In the genomic region with DNA sequence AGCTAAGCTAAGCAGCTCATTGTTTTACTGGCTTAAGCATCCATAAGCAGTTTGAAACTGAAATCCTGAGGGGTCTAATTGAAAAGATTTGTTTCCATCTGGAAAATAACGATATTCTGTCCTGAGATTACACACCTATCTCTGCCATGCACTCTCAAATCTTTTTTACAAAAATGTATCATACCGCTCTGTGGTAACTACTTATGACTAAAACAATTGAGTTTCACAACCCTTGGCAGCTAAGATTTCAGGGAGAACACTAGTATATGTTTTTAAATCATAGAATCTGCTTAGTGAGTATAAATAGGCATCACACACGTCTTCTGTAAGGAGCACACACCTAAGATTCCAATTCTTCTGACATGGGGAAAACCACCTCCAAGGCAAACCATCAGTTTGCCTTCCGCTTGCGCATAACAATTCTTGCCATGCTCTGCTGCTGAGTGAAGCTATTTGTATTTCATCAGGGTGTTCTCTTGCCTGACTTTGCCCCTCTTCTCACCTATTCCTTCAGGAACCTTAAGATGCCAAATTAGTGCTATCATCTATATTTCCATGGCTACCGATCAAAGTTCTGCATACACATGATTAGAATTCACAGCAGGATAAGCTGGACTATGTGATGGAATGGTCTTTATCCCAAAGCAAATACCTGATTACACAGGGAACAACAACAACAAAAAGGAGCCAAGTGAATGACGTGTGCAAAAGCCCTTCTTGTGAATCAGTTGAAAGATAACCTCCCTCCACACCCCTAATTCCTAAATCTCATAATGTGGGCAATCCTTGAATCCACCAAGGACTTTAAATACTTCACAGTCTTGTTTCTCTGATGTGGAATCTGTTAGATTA, we compare ENCODE assay signal across 16 cellular contexts.
"Had no signal": no experiment of that assay in that cellular context is flagged by ENCODE, and none has a peak within 500 bp of the region (broad histone marks: within the 10 kb centered on the region; RNA-seq: fewer than 3 reads in every experiment).

No MANE protein-coding gene starts in this region.

- H3K27ac Mint-ChIP-seq: activated CD8-positive, alpha-beta T cell treated with anti-CD3 and anti-CD28 coated beads, Interleukin-2, amount 10 ng/mL, durations not matched to agents 7 days and 5 days; activated naive CD4-positive, alpha-beta T cell treated with anti-CD3 and anti-CD28 coated beads for 36 hours had no signal

- H3K27ac ChIP-seq: brain microvascular endothelial cell, dorsolateral prefrontal cortex, stomach had no signal

- DNase-seq: activated CD4-positive, alpha-beta T cell treated with anti-CD3 and anti-CD28 coated beads for 4 hours; activated CD8-positive, alpha-beta memory T cell treated with anti-CD3 and anti-CD28 coated beads, Interleukin-2, amount 50 U/mL, for 48 hours; activated CD8-positive, alpha-beta T cell treated with anti-CD3 and anti-CD28 coated beads, Interleukin-2, amount 10 ng/mL, durations not matched to agents 7 days and 5 days; activated naive CD4-positive, alpha-beta T cell treated with anti-CD3 and anti-CD28 coated beads for 36 hours; amniotic stem cell; brain microvascular endothelial cell; dorsolateral prefrontal cortex; left ventricle myocardium superior; mesenchymal stem cell; pancreas; stimulated activated CD4-positive, alpha-beta T cell treated with anti-CD3 and anti-CD28 coated beads, Interleukin-15, amount 100 ng/mL, for 24 hours; stimulated activated CD4-positive, alpha-beta T cell treated with anti-CD3 and anti-CD28 coated beads, Interleukin-4, amount 100 ng/mL, for 24 hours; stomach; T-helper 9 cell had no signal

- H3K36me3 ChIP-seq: pancreas had no signal

- H3K4me3 ChIP-seq: dorsolateral prefrontal cortex, esophagus muscularis mucosa, gastroesophageal sphincter, pancreas, stomach had no signal

- H3K9me3 Mint-ChIP-seq: activated naive CD4-positive, alpha-beta T cell treated with anti-CD3 and anti-CD28 coated beads for 36 hours had no signal

- H3K4me3 Mint-ChIP-seq: activated CD8-positive, alpha-beta T cell treated with anti-CD3 and anti-CD28 coated beads, Interleukin-2, amount 10 ng/mL, durations not matched to agents 7 days and 5 days; activated naive CD4-positive, alpha-beta T cell treated with anti-CD3 and anti-CD28 coated beads for 36 hours had no signal

- ATAC-seq: activated CD8-positive, alpha-beta T cell treated with anti-CD3 and anti-CD28 coated beads, Interleukin-2, amount 10 ng/mL, durations not matched to agents 7 days and 5 days; gastroesophageal sphincter; left ventricle myocardium superior had no signal

- H3K27me3 ChIP-seq: brain microvascular endothelial cell, dorsolateral prefrontal cortex, esophagus muscularis mucosa, gastroesophageal sphincter, pancreas, stomach had no signal

- H3K9me3 ChIP-seq: esophagus muscularis mucosa, gastroesophageal sphincter, pancreas, stomach had no signal
